Comparison of ENCODE assay signal across 8 cellular contexts in genomic region chr6:158849899-158850806, GRCh38. TPM values are rescaled to one million over a fixed set of nuclear protein-coding genes. Genes with fewer than 3 reads are reported as not detected.
DNase-seq lines count a peak whose midpoint lies in the region; ATAC-seq and TF ChIP-seq lines count a peak whose summit lies in the region.

No MANE protein-coding gene starts in this region.

- H3K9me3 Mint-ChIP-seq in activated T-cell treated with anti-CD3 and anti-CD28 coated beads, Interleukin-2, amount 50 U/mL, for 24 hours: no peaks in the 10 kb centered on the region

- intact Hi-C loops in HCT116 (cut with micrococcal nuclease): loop anchor here (1.0 to 5.0 kb wide), 3 partner anchors 32 to 147 kb away; no protein-coding TSS in a partner anchor
- intact Hi-C loops in posterior cingulate gyrus (cut with DNase I): no loop called here

- H3K9me2 ChIP-seq in HCT116 (ENCODE audit: insufficient read depth): no peaks in the 10 kb centered on the region

- H3K36me3 Mint-ChIP-seq in activated T-cell treated with anti-CD3 and anti-CD28 coated beads, Interleukin-2, amount 50 U/mL, for 24 hours (ENCODE audit: low read depth): no peaks in the 10 kb centered on the region

- H3K36me3 ChIP-seq in HCT116 (ENCODE audit: control insufficient read depth in 1 of 2, insufficient read depth in 2 of 2, low read length in 2 of 2): no peaks in the 10 kb centered on the region

- no peak for TF ChIP-seq RAD21 in HCT116 (IDR thresholded peaks at IDR 0.05; ENCODE audit: low read depth)

- H3K4me2 ChIP-seq in HCT116 (ENCODE audit: low read length): peak overlapping the region; percentile 82

- BruUV-seq in HCT116 (replicated peaks; lab: Mats Ljungman, UMichigan): TSS peak; percentile 43

- no peaks in the 10 kb centered on the region for H4K20me1 ChIP-seq in HCT116 (ENCODE audit: insufficient read depth)

- TF ChIP-seq CTCF in HCT116 (IDR thresholded peaks at IDR 0.05 in 2 of 3, conservative IDR thresholded peaks at IDR 0.05 in 1 of 3; ENCODE audit: borderline replicate concordance in 1 of 3, insufficient read depth in 1 of 3, low read depth in 2 of 3, low read length in 2 of 3) (no peak), foreskin keratinocyte (conservative IDR thresholded peaks at IDR 0.05) (no peak)

- peak overlapping the region; percentile 96 for H3K27ac Mint-ChIP-seq in activated T-cell treated with anti-CD3 and anti-CD28 coated beads, Interleukin-2, amount 50 U/mL, for 24 hours

- H3K27me3 ChIP-seq in HCT116 (ENCODE audit: insufficient read depth, low read length) (no peaks in the 10 kb centered on the region), foreskin keratinocyte (no peaks in the 10 kb centered on the region)

- DNase-seq in HCT116 (ENCODE audit: low read depth, low spot score) (peak; percentile 97), NOMO-1 (lab: John Stamatoyannopoulos, UW; ENCODE audit: unreplicated experiment in 2 of 2) (peak; percentile 66 to 92), foreskin keratinocyte (peak; percentile 99 to 100), NCI-H128 (lab: John Stamatoyannopoulos, UW; ENCODE audit: unreplicated experiment) (no peak), posterior cingulate gyrus (no peak)
- DNase-seq in activated T-cell treated with anti-CD3 and anti-CD28 coated beads, Interleukin-2, amount 50 U/mL, for 24 hours: peak; percentile 58

- no peak for TF ChIP-seq POLR2A in HCT116 (IDR thresholded peaks at IDR 0.05; ENCODE audit: borderline replicate concordance, extremely low read depth, insufficient read depth, insufficient read length)

- H3K4me1 Mint-ChIP-seq in activated T-cell treated with anti-CD3 and anti-CD28 coated beads, Interleukin-2, amount 50 U/mL, for 24 hours (ENCODE audit: low read depth): peaks cover 24% of the 10 kb centered on the region

- peak overlapping the region; percentile 73 for H3K9ac ChIP-seq in HCT116 (ENCODE audit: low read length)

- CTCF ChIA-PET in HCT116 (lab: Charles Lee): no interaction called here

- ATAC-seq in HCT116: peak; percentile 46
- ATAC-seq in foreskin keratinocyte: peak; percentile 78
- no peak for ATAC-seq in HG03108 (IDR thresholded peaks at IDR 0.05; ENCODE audit: unreplicated experiment)

- no peaks in the 10 kb centered on the region for H3K27me3 Mint-ChIP-seq in activated T-cell treated with anti-CD3 and anti-CD28 coated beads, Interleukin-2, amount 50 U/mL, for 24 hours

- no peaks in the 10 kb centered on the region for H3K9me3 ChIP-seq in HCT116 (ENCODE audit: control insufficient read depth in 1 of 2, insufficient read depth in 1 of 2, low read depth in 1 of 2, low read length in 2 of 2)

- peak overlapping the region; percentile 61 for H3K4me3 Mint-ChIP-seq in activated T-cell treated with anti-CD3 and anti-CD28 coated beads, Interleukin-2, amount 50 U/mL, for 24 hours

- peak overlapping the region; percentile 85 for H3K27ac ChIP-seq in HCT116 (ENCODE audit: low read depth, low read length)
- peak overlapping the region; percentile 99 for H3K27ac ChIP-seq in foreskin keratinocyte
- peak overlapping the region in 20 of 21 experiments; percentile 61 to 92 (median 79) for H3K27ac ChIP-seq in skin epidermis

- peaks cover 42% of the 10 kb centered on the region for H3K79me2 ChIP-seq in HCT116 (ENCODE audit: insufficient read depth, low read length)

- H2AFZ ChIP-seq in HCT116 (ENCODE audit: low read depth, low read length, poor library complexity, severe bottlenecking): no peak overlapping the region

- POLR2A ChIA-PET in HCT116 (lab: Charles Lee): interaction anchor here (1.3 to 5.8 kb wide), 2 partner anchors 17 to 19 kb away, joined by 9 to 109 read pairs; no protein-coding TSS in a partner anchor

- H3K4me3 ChIP-seq in HCT116 (replicated peaks in 1 of 2; ENCODE audit: low read depth in 1 of 2, low read length in 2 of 2) (peak overlapping the region; percentile 10 to 44), skin epidermis (no peak overlapping the region)

- RAD21 ChIA-PET in HCT116 (lab: Charles Lee; ENCODE audit: low non-redundant PET in 1 of 2, low total read pairs in 2 of 2, uncharacterized antibody in 2 of 2, unreplicated experiment in 2 of 2): no interaction called here

- H3K4me1 ChIP-seq in HCT116 (ENCODE audit: control insufficient read depth in 1 of 2, insufficient read depth in 2 of 2, low read length in 2 of 2) (peaks cover 56 to 74% of the 10 kb centered on the region in 2 experiments), foreskin keratinocyte (peaks cover 54% of the 10 kb centered on the region)

TF ChIP-seq in HCT116, 20 proteins besides CTCF, POLR2A, EP300 and RAD21:
- TF ChIP-seq YY1 (IDR thresholded peaks at IDR 0.05; ENCODE audit: extremely low read depth, insufficient replicate concordance, low read depth, low read length) (peak; percentile 51), EZH2phosphoT487 (IDR thresholded peaks at IDR 0.05; ENCODE audit: borderline replicate concordance) (no peak), POLR2AphosphoS5 (IDR thresholded peaks at IDR 0.05; ENCODE audit: low read depth, low read length) (peak; percentile 58)

RNA-seq across cellular contexts. Expression of gene EZR, which starts 31.0 kb away (rescaled TPM):
- 1,402 TPM for total RNA-seq in HCT116 (2021; ENCODE audit: unreplicated experiment)
- 1,219 and 1,280 TPM in 2 replicates for polyA plus RNA-seq in HCT116 (2012)
- total RNA-seq in foreskin keratinocyte: 169 and 218 TPM in 2 replicates
- 100 and 126 TPM in 2 replicates for polyA plus RNA-seq in foreskin keratinocyte

Comparison
In these comparisons a context has a peak if more than half of its experiments do, and no peak if none do; other contexts are left out.
1. DNase-seq: peak in HCT116 (single experiment), NOMO-1 (2 of 2), activated T-cell treated with anti-CD3 and anti-CD28 coated beads, Interleukin-2, amount 50 U/mL, for 24 hours (single experiment) and foreskin keratinocyte (2 of 2); none in NCI-H128 (single experiment) and posterior cingulate gyrus (0 of 10).
2. H3K4me3 ChIP-seq: peak in HCT116 (2 of 2); none in skin epidermis (0 of 7).
3. Peak in every context shown above with its lines, with median percentiles within 50 percentile points of each other: H3K27ac ChIP-seq.